ENCODE assay signal across 1 cellular context in the genomic region with DNA sequence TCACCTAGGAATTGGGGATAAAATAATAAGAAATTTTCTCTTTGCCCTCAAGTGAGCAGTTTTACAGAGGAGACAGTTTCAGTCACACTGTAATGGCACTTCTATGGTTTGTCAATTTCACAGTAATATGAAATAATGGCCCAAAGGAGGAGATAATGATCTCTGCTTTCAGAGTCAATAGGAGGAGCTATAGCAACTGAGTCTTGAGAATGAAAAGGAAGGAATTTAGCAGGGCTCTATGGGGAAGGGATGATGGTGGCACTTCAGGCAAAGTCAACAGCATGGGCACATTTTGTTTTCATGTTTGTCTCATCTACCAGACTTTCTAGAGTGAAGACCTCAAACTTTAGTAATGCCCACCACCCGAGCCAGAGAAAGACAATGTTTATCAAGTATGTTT.
TF ChIP-seq lines count a peak whose summit lies in the region.

No MANE protein-coding gene starts in this region.

TF ChIP-seq in WTC11, 78 proteins besides CTCF, POLR2A, EP300 and RAD21 (continued from another document):
- TF ChIP-seq, protein P1, sequence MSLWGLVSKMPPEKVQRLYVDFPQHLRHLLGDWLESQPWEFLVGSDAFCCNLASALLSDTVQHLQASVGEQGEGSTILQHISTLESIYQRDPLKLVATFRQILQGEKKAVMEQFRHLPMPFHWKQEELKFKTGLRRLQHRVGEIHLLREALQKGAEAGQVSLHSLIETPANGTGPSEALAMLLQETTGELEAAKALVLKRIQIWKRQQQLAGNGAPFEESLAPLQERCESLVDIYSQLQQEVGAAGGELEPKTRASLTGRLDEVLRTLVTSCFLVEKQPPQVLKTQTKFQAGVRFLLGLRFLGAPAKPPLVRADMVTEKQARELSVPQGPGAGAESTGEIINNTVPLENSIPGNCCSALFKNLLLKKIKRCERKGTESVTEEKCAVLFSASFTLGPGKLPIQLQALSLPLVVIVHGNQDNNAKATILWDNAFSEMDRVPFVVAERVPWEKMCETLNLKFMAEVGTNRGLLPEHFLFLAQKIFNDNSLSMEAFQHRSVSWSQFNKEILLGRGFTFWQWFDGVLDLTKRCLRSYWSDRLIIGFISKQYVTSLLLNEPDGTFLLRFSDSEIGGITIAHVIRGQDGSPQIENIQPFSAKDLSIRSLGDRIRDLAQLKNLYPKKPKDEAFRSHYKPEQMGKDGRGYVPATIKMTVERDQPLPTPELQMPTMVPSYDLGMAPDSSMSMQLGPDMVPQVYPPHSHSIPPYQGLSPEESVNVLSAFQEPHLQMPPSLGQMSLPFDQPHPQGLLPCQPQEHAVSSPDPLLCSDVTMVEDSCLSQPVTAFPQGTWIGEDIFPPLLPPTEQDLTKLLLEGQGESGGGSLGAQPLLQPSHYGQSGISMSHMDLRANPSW (CRISPR knock-in tag; conservative IDR thresholded peaks at IDR 0.05; ENCODE audit: low read depth): no peak
- no peak for TF ChIP-seq TEAD1 (CRISPR knock-in tag; IDR thresholded peaks at IDR 0.05)
- TF ChIP-seq, protein P2, sequence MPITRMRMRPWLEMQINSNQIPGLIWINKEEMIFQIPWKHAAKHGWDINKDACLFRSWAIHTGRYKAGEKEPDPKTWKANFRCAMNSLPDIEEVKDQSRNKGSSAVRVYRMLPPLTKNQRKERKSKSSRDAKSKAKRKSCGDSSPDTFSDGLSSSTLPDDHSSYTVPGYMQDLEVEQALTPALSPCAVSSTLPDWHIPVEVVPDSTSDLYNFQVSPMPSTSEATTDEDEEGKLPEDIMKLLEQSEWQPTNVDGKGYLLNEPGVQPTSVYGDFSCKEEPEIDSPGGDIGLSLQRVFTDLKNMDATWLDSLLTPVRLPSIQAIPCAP (CRISPR knock-in tag; IDR thresholded peaks at IDR 0.05): no peak
- TF ChIP-seq, protein P3, sequence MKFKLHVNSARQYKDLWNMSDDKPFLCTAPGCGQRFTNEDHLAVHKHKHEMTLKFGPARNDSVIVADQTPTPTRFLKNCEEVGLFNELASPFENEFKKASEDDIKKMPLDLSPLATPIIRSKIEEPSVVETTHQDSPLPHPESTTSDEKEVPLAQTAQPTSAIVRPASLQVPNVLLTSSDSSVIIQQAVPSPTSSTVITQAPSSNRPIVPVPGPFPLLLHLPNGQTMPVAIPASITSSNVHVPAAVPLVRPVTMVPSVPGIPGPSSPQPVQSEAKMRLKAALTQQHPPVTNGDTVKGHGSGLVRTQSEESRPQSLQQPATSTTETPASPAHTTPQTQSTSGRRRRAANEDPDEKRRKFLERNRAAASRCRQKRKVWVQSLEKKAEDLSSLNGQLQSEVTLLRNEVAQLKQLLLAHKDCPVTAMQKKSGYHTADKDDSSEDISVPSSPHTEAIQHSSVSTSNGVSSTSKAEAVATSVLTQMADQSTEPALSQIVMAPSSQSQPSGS (CRISPR knock-in tag; IDR thresholded peaks at IDR 0.05; ENCODE audit: borderline replicate concordance, low read depth): no peak
- TF ChIP-seq, protein P4, sequence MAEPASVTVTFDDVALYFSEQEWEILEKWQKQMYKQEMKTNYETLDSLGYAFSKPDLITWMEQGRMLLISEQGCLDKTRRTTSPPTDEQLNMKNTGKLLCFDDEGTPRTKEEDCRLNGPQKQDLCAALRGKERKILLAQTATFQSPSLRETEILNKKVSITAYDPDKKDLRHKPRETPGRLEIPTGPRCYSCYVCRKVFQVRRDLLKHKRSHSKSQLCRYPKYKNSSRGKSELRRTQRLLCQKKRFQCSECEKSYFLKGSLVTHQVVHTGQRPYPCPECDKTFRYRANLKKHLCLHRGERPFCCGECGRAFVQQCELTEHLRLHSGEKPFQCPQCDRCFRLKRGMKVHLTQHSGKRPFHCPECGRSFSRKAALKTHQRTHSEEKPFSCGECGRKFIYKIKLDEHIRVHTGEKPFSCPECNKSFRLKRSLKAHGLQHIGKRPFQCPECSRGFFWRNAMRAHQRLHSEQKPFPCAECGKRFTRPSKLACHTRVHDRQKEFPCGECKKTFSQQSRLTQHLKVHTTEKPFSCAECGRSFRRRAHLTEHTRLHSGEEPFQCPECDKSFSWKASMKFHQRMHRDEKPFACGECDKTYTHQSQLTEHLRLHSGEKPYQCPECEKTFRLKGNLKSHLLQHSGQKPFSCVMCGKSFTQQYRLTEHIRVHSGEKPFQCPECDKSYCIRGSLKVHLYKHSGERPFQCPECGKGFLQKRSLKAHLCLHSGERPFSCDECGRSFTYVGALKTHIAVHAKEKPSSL (CRISPR knock-in tag; conservative IDR thresholded peaks at IDR 0.05): no peak
- no peak for TF ChIP-seq NR1H2 (CRISPR knock-in tag; IDR thresholded peaks at IDR 0.05)
- TF ChIP-seq, protein P5, sequence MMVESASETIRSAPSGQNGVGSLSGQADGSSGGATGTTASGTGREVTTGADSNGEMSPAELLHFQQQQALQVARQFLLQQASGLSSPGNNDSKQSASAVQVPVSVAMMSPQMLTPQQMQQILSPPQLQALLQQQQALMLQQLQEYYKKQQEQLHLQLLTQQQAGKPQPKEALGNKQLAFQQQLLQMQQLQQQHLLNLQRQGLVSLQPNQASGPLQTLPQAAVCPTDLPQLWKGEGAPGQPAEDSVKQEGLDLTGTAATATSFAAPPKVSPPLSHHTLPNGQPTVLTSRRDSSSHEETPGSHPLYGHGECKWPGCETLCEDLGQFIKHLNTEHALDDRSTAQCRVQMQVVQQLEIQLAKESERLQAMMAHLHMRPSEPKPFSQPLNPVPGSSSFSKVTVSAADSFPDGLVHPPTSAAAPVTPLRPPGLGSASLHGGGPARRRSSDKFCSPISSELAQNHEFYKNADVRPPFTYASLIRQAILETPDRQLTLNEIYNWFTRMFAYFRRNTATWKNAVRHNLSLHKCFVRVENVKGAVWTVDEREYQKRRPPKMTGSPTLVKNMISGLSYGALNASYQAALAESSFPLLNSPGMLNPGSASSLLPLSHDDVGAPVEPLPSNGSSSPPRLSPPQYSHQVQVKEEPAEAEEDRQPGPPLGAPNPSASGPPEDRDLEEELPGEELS (CRISPR knock-in tag; IDR thresholded peaks at IDR 0.05): no peak
- no peak for TF ChIP-seq ZNF396 (CRISPR knock-in tag; IDR thresholded peaks at IDR 0.05; ENCODE audit: borderline replicate concordance)
- TF ChIP-seq, protein P6, sequence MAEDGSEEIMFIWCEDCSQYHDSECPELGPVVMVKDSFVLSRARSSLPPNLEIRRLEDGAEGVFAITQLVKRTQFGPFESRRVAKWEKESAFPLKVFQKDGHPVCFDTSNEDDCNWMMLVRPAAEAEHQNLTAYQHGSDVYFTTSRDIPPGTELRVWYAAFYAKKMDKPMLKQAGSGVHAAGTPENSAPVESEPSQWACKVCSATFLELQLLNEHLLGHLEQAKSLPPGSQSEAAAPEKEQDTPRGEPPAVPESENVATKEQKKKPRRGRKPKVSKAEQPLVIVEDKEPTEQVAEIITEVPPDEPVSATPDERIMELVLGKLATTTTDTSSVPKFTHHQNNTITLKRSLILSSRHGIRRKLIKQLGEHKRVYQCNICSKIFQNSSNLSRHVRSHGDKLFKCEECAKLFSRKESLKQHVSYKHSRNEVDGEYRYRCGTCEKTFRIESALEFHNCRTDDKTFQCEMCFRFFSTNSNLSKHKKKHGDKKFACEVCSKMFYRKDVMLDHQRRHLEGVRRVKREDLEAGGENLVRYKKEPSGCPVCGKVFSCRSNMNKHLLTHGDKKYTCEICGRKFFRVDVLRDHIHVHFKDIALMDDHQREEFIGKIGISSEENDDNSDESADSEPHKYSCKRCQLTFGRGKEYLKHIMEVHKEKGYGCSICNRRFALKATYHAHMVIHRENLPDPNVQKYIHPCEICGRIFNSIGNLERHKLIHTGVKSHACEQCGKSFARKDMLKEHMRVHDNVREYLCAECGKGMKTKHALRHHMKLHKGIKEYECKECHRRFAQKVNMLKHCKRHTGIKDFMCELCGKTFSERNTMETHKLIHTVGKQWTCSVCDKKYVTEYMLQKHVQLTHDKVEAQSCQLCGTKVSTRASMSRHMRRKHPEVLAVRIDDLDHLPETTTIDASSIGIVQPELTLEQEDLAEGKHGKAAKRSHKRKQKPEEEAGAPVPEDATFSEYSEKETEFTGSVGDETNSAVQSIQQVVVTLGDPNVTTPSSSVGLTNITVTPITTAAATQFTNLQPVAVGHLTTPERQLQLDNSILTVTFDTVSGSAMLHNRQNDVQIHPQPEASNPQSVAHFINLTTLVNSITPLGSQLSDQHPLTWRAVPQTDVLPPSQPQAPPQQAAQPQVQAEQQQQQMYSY (CRISPR knock-in tag; IDR thresholded peaks at IDR 0.05): no peak
TF ChIP-seq in WTC11: peak in this region for 0.
